Comparison of ENCODE assay signal across 8 cellular contexts in genomic region chr11:77127969-77128691, GRCh38. TPM values are rescaled to one million over a fixed set of nuclear protein-coding genes. Genes with fewer than 3 reads are reported as not detected.
A peak's percentile ranks its signal among the peaks of the same experiment; 100 is the strongest.
DNase-seq lines count a peak whose midpoint lies in the region; ATAC-seq and TF ChIP-seq lines count a peak whose summit lies in the region.

MYO7A (plus strand) TSS chr11:77128246; CDS start chr11:77130635, 2,389 bp downstream.

- peak within 1 kb of the TSS; percentile 49 for H3K4me3 ChIP-seq in WERI-Rb-1 (ENCODE audit: low read depth, low read length)
- H3K4me3 ChIP-seq in osteoblast (ENCODE audit: insufficient read depth, low read length) = peak within 1 kb of the TSS; percentile 69

- H3K36me3 ChIP-seq in WERI-Rb-1 (no peaks in the 10 kb centered on the region), osteoblast (ENCODE audit: insufficient read depth, low read length) (no peaks in the 10 kb centered on the region)

- H3K9me3 ChIP-seq in WERI-Rb-1 (ENCODE audit: severe bottlenecking) = no peaks in the 10 kb centered on the region
- no peaks in the 10 kb centered on the region for H3K9me3 ChIP-seq in osteoblast (ENCODE audit: low read depth, low read length)

- no peaks in the 10 kb centered on the region for H3K27me3 ChIP-seq in WERI-Rb-1 (ENCODE audit: insufficient read depth, low read depth, severe bottlenecking)
- H3K27me3 ChIP-seq in osteoblast (ENCODE audit: insufficient read depth, low read length) = no peaks in the 10 kb centered on the region

- no peaks in the 10 kb centered on the region for H3K79me2 ChIP-seq in osteoblast (ENCODE audit: insufficient read depth, low read length)

- H3K27me3 Mint-ChIP-seq in activated T-cell treated with anti-CD3 and anti-CD28 coated beads, Interleukin-2, amount 50 U/mL, for 4 hours (ENCODE audit: low read depth) = peaks cover 3% of the 10 kb centered on the region

- no peak for ATAC-seq in activated T-cell treated with anti-CD3 and anti-CD28 coated beads, Interleukin-2, amount 50 U/mL, for 4 hours
- no peak for ATAC-seq in HG03520 (IDR thresholded peaks at IDR 0.05; ENCODE audit: unreplicated experiment)
- no peak for ATAC-seq in HG03354 (IDR thresholded peaks at IDR 0.05; ENCODE audit: poor library complexity, severe bottlenecking, unreplicated experiment)

- peaks cover 5% of the 10 kb centered on the region for H3K4me1 Mint-ChIP-seq in activated T-cell treated with anti-CD3 and anti-CD28 coated beads, Interleukin-2, amount 50 U/mL, for 4 hours (ENCODE audit: low read depth)

- peak within 1 kb of the TSS; percentile 61 for H3K4me3 Mint-ChIP-seq in activated T-cell treated with anti-CD3 and anti-CD28 coated beads, Interleukin-2, amount 50 U/mL, for 4 hours

- no peaks in the 10 kb centered on the region for H3K36me3 Mint-ChIP-seq in activated T-cell treated with anti-CD3 and anti-CD28 coated beads, Interleukin-2, amount 50 U/mL, for 4 hours (ENCODE audit: insufficient read depth)

- peak within 1 kb of the TSS; percentile 27 for H2AFZ ChIP-seq in osteoblast (ENCODE audit: low read length)

- H3K9me3 Mint-ChIP-seq in activated T-cell treated with anti-CD3 and anti-CD28 coated beads, Interleukin-2, amount 50 U/mL, for 4 hours = no peaks in the 10 kb centered on the region

- peak within 1 kb of the TSS; percentile 90 for H3K4me2 ChIP-seq in osteoblast (ENCODE audit: insufficient read depth, low read length)

- H3K27ac ChIP-seq in WERI-Rb-1 (peak within 1 kb of the TSS; percentile 54), osteoblast (ENCODE audit: low read depth, low read length) (no peak within 1 kb of the TSS)

- peaks cover 11% of the 10 kb centered on the region for H3K4me1 ChIP-seq in osteoblast (ENCODE audit: insufficient read depth, low read length)

- H4K20me1 ChIP-seq in osteoblast (ENCODE audit: insufficient read depth, low read length) = no peaks in the 10 kb centered on the region

- no peak for DNase-seq in activated T-cell treated with anti-CD3 and anti-CD28 coated beads, Interleukin-2, amount 50 U/mL, for 4 hours
- DNase-seq in activated T-cell treated with anti-CD3 and anti-CD28 coated beads, Interleukin-2, amount 50 U/mL, for 48 hours = no peak
- DNase-seq in WERI-Rb-1 (peak; percentile 96), globus pallidus (ENCODE audit: low spot score) (peak; percentile 69), osteoblast (ENCODE audit: insufficient read length, low spot score, missing footprints) (peak; percentile 90)
- no peak for DNase-seq in central memory CD4-positive, alpha-beta T cell

- no peak for TF ChIP-seq CTCF in WERI-Rb-1 (IDR thresholded peaks at IDR 0.05; ENCODE audit: low read depth, low read length)
- no peak for TF ChIP-seq CTCF in osteoblast (IDR thresholded peaks at IDR 0.05; ENCODE audit: extremely low read depth, low read depth, low read length)

RNA-seq across cellular contexts. Expression of gene MYO7A, which starts in this region (rescaled TPM):
- total RNA-seq in activated T-cell treated with anti-CD3 and anti-CD28 coated beads, Interleukin-2, amount 50 U/mL, for 4 hours = under 1 TPM in 1 of 3 donors, not detected in 2; 0.14 TPM
- total RNA-seq in osteoblast = under 0.01 TPM in 2 replicates

Comparison
In these comparisons a context has a peak if more than half of its experiments do, and no peak if none do; other contexts are left out.
1. Peak in DNase-seq, H3K4me3 ChIP-seq and H3K4me2 ChIP-seq in osteoblast; RNA of the gene not detected or under 1 TPM.
2. DNase-seq: peak in WERI-Rb-1 (single experiment) and globus pallidus (single experiment); none in activated T-cell treated with anti-CD3 and anti-CD28 coated beads, Interleukin-2, amount 50 U/mL, for 4 hours (single experiment), activated T-cell treated with anti-CD3 and anti-CD28 coated beads, Interleukin-2, amount 50 U/mL, for 48 hours (0 of 2) and central memory CD4-positive, alpha-beta T cell (single experiment).